In the genomic region with DNA sequence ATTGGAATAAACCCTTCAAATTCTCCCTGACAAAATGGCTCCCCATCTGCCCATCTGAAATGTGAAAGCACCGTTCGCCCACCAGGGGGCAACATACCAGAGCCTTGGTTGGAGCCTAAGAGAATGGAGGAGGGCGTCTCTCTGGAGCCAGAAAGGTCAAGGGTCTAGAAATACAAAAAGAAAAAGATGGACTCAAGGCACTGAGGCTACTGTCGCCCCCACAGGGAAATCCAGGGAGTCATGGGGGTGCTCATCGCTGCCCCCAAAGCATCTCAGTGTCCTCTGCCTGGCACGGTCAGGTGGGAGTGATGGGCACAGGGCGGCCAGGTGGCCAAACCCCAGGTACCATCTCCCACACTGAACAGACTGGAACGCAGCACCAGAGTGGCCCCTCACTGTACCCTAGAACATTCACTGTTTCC, we compare ENCODE assay signal across 8 cellular contexts.
DNase-seq lines count a peak whose midpoint lies in the region; ATAC-seq and TF ChIP-seq lines count a peak whose summit lies in the region.

No MANE protein-coding gene starts in this region.

- no peaks in the 10 kb centered on the region for H3K27me3 Mint-ChIP-seq in central memory CD8-positive, alpha-beta T cell
- no peaks in the 10 kb centered on the region for H3K27me3 Mint-ChIP-seq in neural crest cell (ENCODE audit: low read depth)

- no peak for ATAC-seq in central memory CD8-positive, alpha-beta T cell (replicated peaks; ENCODE audit: extremely low read depth, poor library complexity, severe bottlenecking)
- no peak for ATAC-seq in HG03354 (IDR thresholded peaks at IDR 0.05; ENCODE audit: poor library complexity, severe bottlenecking, unreplicated experiment)

- H3K9me3 Mint-ChIP-seq in central memory CD8-positive, alpha-beta T cell = no peaks in the 10 kb centered on the region
- H3K9me3 Mint-ChIP-seq in neural crest cell = no peaks in the 10 kb centered on the region

- peak; percentile 80 for TF ChIP-seq CTCF in VCaP (conservative IDR thresholded peaks at IDR 0.05)
- peak; percentile 70 for TF ChIP-seq CTCF in neural crest cell (conservative IDR thresholded peaks at IDR 0.05)

- H3K27ac ChIP-seq in VCaP = no peak overlapping the region

- DNase-seq in COLO829 (ENCODE audit: low spot score) (peak; percentile 64), HPDE6-E6E7 (ENCODE audit: extremely low spot score) (peak; percentile 66), neural crest cell (ENCODE audit: low read depth, low spot score) (peak; percentile 65), DMS79 treated with DMSO at 0.1 percent for 48 hours (lab: John Stamatoyannopoulos, UW) (no peak), amniotic stem cell (lab: John Stamatoyannopoulos, UW) (no peak)
- peak; percentile 15 to 17 for DNase-seq in central memory CD8-positive, alpha-beta T cell (ENCODE audit: low spot score in 2 of 2)

- no peak overlapping the region for H3K4me3 Mint-ChIP-seq in central memory CD8-positive, alpha-beta T cell
- H3K4me3 Mint-ChIP-seq in neural crest cell = no peak overlapping the region

- peaks cover 62% of the 10 kb centered on the region for H3K36me3 Mint-ChIP-seq in central memory CD8-positive, alpha-beta T cell (ENCODE audit: insufficient read depth)
- H3K36me3 Mint-ChIP-seq in neural crest cell (ENCODE audit: low read depth) = peaks cover 39% of the 10 kb centered on the region

- H3K4me1 Mint-ChIP-seq in central memory CD8-positive, alpha-beta T cell = peaks cover 12% of the 10 kb centered on the region
- H3K4me1 Mint-ChIP-seq in neural crest cell = peaks cover 8% of the 10 kb centered on the region

- no peak overlapping the region for H3K27ac Mint-ChIP-seq in central memory CD8-positive, alpha-beta T cell (ENCODE audit: low read depth)
- H3K27ac Mint-ChIP-seq in neural crest cell (ENCODE audit: unreplicated experiment) = no peak overlapping the region

Comparison
In these comparisons a context has a peak if more than half of its experiments do, and no peak if none do; other contexts are left out.
1. DNase-seq: peak in COLO829 (single experiment), HPDE6-E6E7 (single experiment), central memory CD8-positive, alpha-beta T cell (2 of 2) and neural crest cell (single experiment); none in DMS79 treated with DMSO at 0.1 percent for 48 hours (single experiment) and amniotic stem cell (single experiment).